8 cellular contexts compared by ENCODE assay signal in the genomic region with DNA sequence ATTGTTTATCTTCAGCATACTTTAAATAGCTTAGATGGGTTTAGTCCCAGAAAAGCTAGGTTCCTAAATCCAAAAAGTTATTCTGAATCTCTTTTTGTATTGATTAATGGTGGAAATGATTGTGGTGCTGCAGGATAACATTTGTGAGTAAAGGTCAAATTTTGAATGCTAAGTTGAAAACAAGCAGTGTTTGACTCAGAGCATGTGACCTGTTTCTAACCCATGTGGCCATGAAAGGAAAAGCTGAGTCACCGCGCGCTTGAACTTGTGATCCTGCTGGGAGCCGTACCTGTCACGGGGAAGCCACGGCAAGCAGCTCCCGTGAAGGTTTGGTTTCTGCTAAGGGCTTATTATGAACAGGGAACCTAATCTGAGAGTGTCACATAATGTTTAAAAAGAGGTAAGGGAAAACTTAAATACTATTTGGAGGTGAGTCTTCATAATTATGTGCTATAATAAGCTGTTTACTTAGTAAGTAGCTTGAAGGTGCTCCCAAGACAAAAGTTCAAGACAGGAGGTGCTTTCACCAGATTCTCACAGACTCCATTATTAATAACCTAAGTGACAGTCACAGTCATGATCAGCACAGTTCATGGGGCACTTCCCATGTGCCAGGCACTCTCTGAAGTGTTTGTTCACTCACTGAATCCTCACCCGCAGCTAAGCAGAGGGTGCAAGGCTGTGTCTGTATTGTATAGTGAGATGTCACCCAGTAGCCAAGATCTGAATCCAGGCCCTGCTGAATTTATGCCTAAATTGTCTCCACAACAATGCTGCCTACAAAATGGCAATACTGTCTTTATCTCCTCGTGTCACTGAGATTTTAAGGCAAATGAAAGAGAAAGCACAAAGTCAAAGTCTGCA.
DNase-seq lines count a peak whose midpoint lies in the region; ATAC-seq, FAIRE-seq and TF ChIP-seq lines count a peak whose summit lies in the region.

No MANE protein-coding gene starts in this region.

- H3K36me3 ChIP-seq in WERI-Rb-1 (no peaks in the 10 kb centered on the region), bronchial epithelial cell (ENCODE audit: control insufficient read depth, insufficient read depth, low read length) (no peaks in the 10 kb centered on the region)

- no peak for TF ChIP-seq RAD21 in Ishikawa (IDR thresholded peaks at IDR 0.05; ENCODE audit: low read depth)

- H3K27ac ChIP-seq in WERI-Rb-1 = no peak overlapping the region

- ATAC-seq in GM21576 (IDR thresholded peaks at IDR 0.05; ENCODE audit: unreplicated experiment) (peak; percentile 95), left colon (peak; percentile 84)

- TF ChIP-seq CTCF in WERI-Rb-1 (IDR thresholded peaks at IDR 0.05; ENCODE audit: low read depth, low read length) (no peak), bronchial epithelial cell (IDR thresholded peaks at IDR 0.05; ENCODE audit: insufficient read depth, low read length, severe bottlenecking) (no peak)

- H3K9me3 ChIP-seq in WERI-Rb-1 (ENCODE audit: severe bottlenecking) = no peaks in the 10 kb centered on the region

- peak; percentile 13 for FAIRE-seq in bronchial epithelial cell (lab: Jason Lieb, UNC)

- H3K4me3 ChIP-seq in WERI-Rb-1 (ENCODE audit: low read depth, low read length) (no peak overlapping the region), bronchial epithelial cell (ENCODE audit: low read depth, low read length) (no peak overlapping the region)

- intact Hi-C loops in left colon (cut with DNase I, micrococcal nuclease) = no loop called here

- peaks cover 11% of the 10 kb centered on the region for H3K27me3 ChIP-seq in WERI-Rb-1 (ENCODE audit: insufficient read depth, low read depth, severe bottlenecking)
- H3K27me3 ChIP-seq in bronchial epithelial cell (ENCODE audit: control insufficient read depth, insufficient read depth, low read length) = no peaks in the 10 kb centered on the region

- DNase-seq in EH (ENCODE audit: low read depth) (peak; percentile 79), WERI-Rb-1 (peak; percentile 69), bronchial epithelial cell (ENCODE audit: low read depth) (peak; percentile 92), left colon (peak; percentile 72 to 84), NCI-H128 (lab: John Stamatoyannopoulos, UW; ENCODE audit: unreplicated experiment) (no peak)
- peak; percentile 73 for DNase-seq in stimulated activated CD4-positive, alpha-beta T cell treated with anti-CD3 and anti-CD28 coated beads, Interleukin-2, amount 100 ng/mL, for 4 hours (ENCODE audit: low read depth)

- TF ChIP-seq EP300 in Ishikawa (IDR thresholded peaks at IDR 0.05; ENCODE audit: borderline replicate concordance) = no peak; the same call in 1 of the 2 replicates

TF ChIP-seq in Ishikawa, 13 proteins besides CTCF, POLR2A, EP300 and RAD21:
- no peak for TF ChIP-seq ZBTB7A (IDR thresholded peaks at IDR 0.05; ENCODE audit: low read depth)
- TF ChIP-seq NFIC (IDR thresholded peaks at IDR 0.05) = no peak
- no peak for TF ChIP-seq TAF1 (IDR thresholded peaks at IDR 0.05; ENCODE audit: low read depth)
- TF ChIP-seq FOXM1 (IDR thresholded peaks at IDR 0.05; ENCODE audit: borderline replicate concordance, low read depth) = no peak
- no peak for TF ChIP-seq TCF12 (IDR thresholded peaks at IDR 0.05; ENCODE audit: low read depth)
- TF ChIP-seq TEAD4 (IDR thresholded peaks at IDR 0.05) = no peak
- TF ChIP-seq, protein P1, sequence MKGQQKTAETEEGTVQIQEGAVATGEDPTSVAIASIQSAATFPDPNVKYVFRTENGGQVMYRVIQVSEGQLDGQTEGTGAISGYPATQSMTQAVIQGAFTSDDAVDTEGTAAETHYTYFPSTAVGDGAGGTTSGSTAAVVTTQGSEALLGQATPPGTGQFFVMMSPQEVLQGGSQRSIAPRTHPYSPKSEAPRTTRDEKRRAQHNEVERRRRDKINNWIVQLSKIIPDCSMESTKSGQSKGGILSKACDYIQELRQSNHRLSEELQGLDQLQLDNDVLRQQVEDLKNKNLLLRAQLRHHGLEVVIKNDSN (IDR thresholded peaks at IDR 0.05) = peak; percentile 86
- TF ChIP-seq, protein P2, sequence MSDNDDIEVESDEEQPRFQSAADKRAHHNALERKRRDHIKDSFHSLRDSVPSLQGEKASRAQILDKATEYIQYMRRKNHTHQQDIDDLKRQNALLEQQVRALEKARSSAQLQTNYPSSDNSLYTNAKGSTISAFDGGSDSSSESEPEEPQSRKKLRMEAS (IDR thresholded peaks at IDR 0.05) = peak; percentile 71
- TF ChIP-seq CREB1 (IDR thresholded peaks at IDR 0.05; ENCODE audit: low read depth) = no peak
- TF ChIP-seq CEBPB (IDR thresholded peaks at IDR 0.05) = no peak
- TF ChIP-seq, protein P3, sequence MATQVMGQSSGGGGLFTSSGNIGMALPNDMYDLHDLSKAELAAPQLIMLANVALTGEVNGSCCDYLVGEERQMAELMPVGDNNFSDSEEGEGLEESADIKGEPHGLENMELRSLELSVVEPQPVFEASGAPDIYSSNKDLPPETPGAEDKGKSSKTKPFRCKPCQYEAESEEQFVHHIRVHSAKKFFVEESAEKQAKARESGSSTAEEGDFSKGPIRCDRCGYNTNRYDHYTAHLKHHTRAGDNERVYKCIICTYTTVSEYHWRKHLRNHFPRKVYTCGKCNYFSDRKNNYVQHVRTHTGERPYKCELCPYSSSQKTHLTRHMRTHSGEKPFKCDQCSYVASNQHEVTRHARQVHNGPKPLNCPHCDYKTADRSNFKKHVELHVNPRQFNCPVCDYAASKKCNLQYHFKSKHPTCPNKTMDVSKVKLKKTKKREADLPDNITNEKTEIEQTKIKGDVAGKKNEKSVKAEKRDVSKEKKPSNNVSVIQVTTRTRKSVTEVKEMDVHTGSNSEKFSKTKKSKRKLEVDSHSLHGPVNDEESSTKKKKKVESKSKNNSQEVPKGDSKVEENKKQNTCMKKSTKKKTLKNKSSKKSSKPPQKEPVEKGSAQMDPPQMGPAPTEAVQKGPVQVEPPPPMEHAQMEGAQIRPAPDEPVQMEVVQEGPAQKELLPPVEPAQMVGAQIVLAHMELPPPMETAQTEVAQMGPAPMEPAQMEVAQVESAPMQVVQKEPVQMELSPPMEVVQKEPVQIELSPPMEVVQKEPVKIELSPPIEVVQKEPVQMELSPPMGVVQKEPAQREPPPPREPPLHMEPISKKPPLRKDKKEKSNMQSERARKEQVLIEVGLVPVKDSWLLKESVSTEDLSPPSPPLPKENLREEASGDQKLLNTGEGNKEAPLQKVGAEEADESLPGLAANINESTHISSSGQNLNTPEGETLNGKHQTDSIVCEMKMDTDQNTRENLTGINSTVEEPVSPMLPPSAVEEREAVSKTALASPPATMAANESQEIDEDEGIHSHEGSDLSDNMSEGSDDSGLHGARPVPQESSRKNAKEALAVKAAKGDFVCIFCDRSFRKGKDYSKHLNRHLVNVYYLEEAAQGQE (IDR thresholded peaks at IDR 0.05; ENCODE audit: low read depth) = no peak
- no peak for TF ChIP-seq YY1 (IDR thresholded peaks at IDR 0.05; ENCODE audit: low read depth)
- TF ChIP-seq EGR1 (IDR thresholded peaks at IDR 0.05) = no peak
